ENCODE assay signal across 18 cellular contexts in genomic region chr6:11368264-11368663, GRCh38.
DNase-seq lines count a peak whose midpoint lies in the region; ATAC-seq, FAIRE-seq and TF ChIP-seq lines count a peak whose summit lies in the region.
"Had no signal": no experiment of that assay in that cellular context is flagged by ENCODE, and none has a peak within 500 bp of the region (broad histone marks: within the 10 kb centered on the region; RNA-seq: fewer than 3 reads in every experiment).

No MANE protein-coding gene starts in this region.

- H3K27ac ChIP-seq in A549 (peak overlapping the region; percentile 77 to 93), PC-9 (no peak overlapping the region), H9 (ENCODE audit: insufficient read length, low read depth, low read length) (no peak overlapping the region)

- H2BK15ac ChIP-seq in H9 (ENCODE audit: low read depth, low read length) = no peak overlapping the region

- no peak overlapping the region for H3K14ac ChIP-seq in H9 (ENCODE audit: insufficient read depth, low read length)

- peaks cover 7% of the 10 kb centered on the region for H3K36me3 Mint-ChIP-seq in natural killer cell
- H3K36me3 Mint-ChIP-seq in H9 (ENCODE audit: insufficient read depth in 1 of 3, low read depth in 3 of 3) = no peaks in the 10 kb centered on the region

- H3T11ph ChIP-seq in H9 (ENCODE audit: low read length) = no peak overlapping the region

- intact Hi-C loops in natural killer cell (cut with micrococcal nuclease) (loop anchor here (5.0 kb wide), 2 partner anchors 51 to 644 kb away; partner anchors contain the start of gene HIVEP1), PC-9 (cut with micrococcal nuclease; ENCODE audit: unreplicated experiment) (no loop called here)

- POLR2A ChIA-PET in A549 (lab: Yijun Ruan, JAX) (interaction anchor here (1.5 kb wide), 1 partner anchor 137 kb away, joined by 5 read pairs; no protein-coding TSS in a partner anchor), PC-9 (lab: Charles Lee; ENCODE audit: unreplicated experiment) (no interaction called here)

- no peak for TF ChIP-seq CTCF in A549 (IDR thresholded peaks at IDR 0.05)
- no peak for TF ChIP-seq CTCF in natural killer cell (IDR thresholded peaks at IDR 0.05)
- TF ChIP-seq CTCF in PC-9 (conservative IDR thresholded peaks at IDR 0.05) = no peak
- no peak for TF ChIP-seq CTCF in H9 (conservative IDR thresholded peaks at IDR 0.05)
- no peak for TF ChIP-seq CTCF in D721Med (IDR thresholded peaks at IDR 0.05; ENCODE audit: insufficient read depth, missing control alignments)

- ATAC-seq in A549 = no peak
- ATAC-seq in natural killer cell = no peak
- ATAC-seq in HG02678 (IDR thresholded peaks at IDR 0.05; ENCODE audit: unreplicated experiment) = no peak
- ATAC-seq: CD8-positive, alpha-beta T cell had no signal

- no peak overlapping the region for H2BK5ac ChIP-seq in H9 (ENCODE audit: insufficient read length, low read length)

- H3K79me1 ChIP-seq in H9 (ENCODE audit: insufficient read depth, low read depth, low read length, poor library complexity, severe bottlenecking) = no peaks in the 10 kb centered on the region

- no peak overlapping the region for H3K56ac ChIP-seq in H9 (ENCODE audit: insufficient read length, low read depth, low read length)

- H3K27ac Mint-ChIP-seq in natural killer cell = peak overlapping the region; percentile 86 to 96
- no peak overlapping the region for H3K27ac Mint-ChIP-seq in H9

- H3K9me3 ChIP-seq in A549 (no peaks in the 10 kb centered on the region), PC-9 (ENCODE audit: insufficient read depth, low read depth) (no peaks in the 10 kb centered on the region), H9 (ENCODE audit: control insufficient read depth, low read depth, low read length) (no peaks in the 10 kb centered on the region)
- H3K9me3 ChIP-seq: ascending aorta had no signal

- CTCF ChIA-PET in A549 (lab: Yijun Ruan, JAX) (no interaction called here), PC-9 (lab: Charles Lee) (no interaction called here)

- DNase-seq in A549 (ENCODE audit: low read depth in 1 of 2, low spot score in 1 of 2) (no peak), LHCN-M2 (ENCODE audit: low read depth) (peak; percentile 38), dermis blood vessel endothelial cell (peak; percentile 69), natural killer cell (no peak), PC-9 (no peak), H9 (no peak), D721Med (ENCODE audit: insufficient read length, low spot score) (no peak)
- DNase-seq: activated CD4-positive, CD25-positive, alpha-beta regulatory T cell treated with anti-CD3 and anti-CD28 coated beads, Interleukin-2, amount 50 U/mL, for 72 hours; CD8-positive, alpha-beta T cell; IMR-90; NCI-H2107; NCI-H69; nephron progenitor cell; OCI-M1; stimulated activated naive CD4-positive, alpha-beta T cell treated with Interleukin-2 at 50 U/mL for 16 hours; T-helper 9 cell had no signal

- no peak overlapping the region for H4K8ac ChIP-seq in H9 (replicated peaks; ENCODE audit: insufficient read length, low read depth, low read length)

- TF ChIP-seq EP300 in A549 (IDR thresholded peaks at IDR 0.05) = no peak

- no peak overlapping the region for H3K4me3 ChIP-seq in A549
- no peak overlapping the region for H3K4me3 ChIP-seq in PC-9
- H3K4me3 ChIP-seq: ascending aorta had no signal

- peaks cover 68 to 71% of the 10 kb centered on the region in 2 donors for H3K4me1 Mint-ChIP-seq in natural killer cell
- H3K4me1 Mint-ChIP-seq in H9 = peaks cover 27% of the 10 kb centered on the region in 2 experiments

- no peak for TF ChIP-seq RAD21 in A549 (conservative IDR thresholded peaks at IDR 0.05 in 1 of 2, IDR thresholded peaks at IDR 0.05 in 1 of 2)

- no peaks in the 10 kb centered on the region; the same call in 1 of the 2 replicates for H3K9me2 ChIP-seq in PC-9 (ENCODE audit: insufficient read depth)

- H3K4ac ChIP-seq in H9 (ENCODE audit: low read depth, low read length) = no peak overlapping the region

- H2AK5ac ChIP-seq in H9 (ENCODE audit: insufficient read length, low read length) = no peak overlapping the region

- H3K79me2 ChIP-seq in PC-9 (ENCODE audit: low read depth) = no peaks in the 10 kb centered on the region
- H3K79me2 ChIP-seq in H9 (ENCODE audit: insufficient read depth, low read length) = 0 out of 2 replicates have a peak, but pooled peaks cover 1% of the 10 kb centered on the region

- H3K4me1 ChIP-seq in A549 (peaks cover 30% of the 10 kb centered on the region), PC-9 (replicated peaks; ENCODE audit: insufficient read depth) (peaks cover 12% of the 10 kb centered on the region; the same call in 1 of the 2 replicates), H9 (ENCODE audit: insufficient read depth, low read length) (no peaks in the 10 kb centered on the region)

- no peaks in the 10 kb centered on the region for H4K20me1 ChIP-seq in PC-9 (ENCODE audit: insufficient read depth)
- H4K20me1 ChIP-seq in H9 (ENCODE audit: control insufficient read depth, insufficient read depth, insufficient read length) = no peaks in the 10 kb centered on the region

- 88% methylated on average over 5 of the region's 5 CpGs for WGBS in A549 (ENCODE audit: missing lambda C conversion rate)
- WGBS in H9 (ENCODE audit: extremely low coverage, insufficient read length, low lambda C conversion rate) = no CpG with 5 or more reads among the region's 5 CpGs

- no peak overlapping the region for H4K5ac ChIP-seq in H9 (ENCODE audit: insufficient read length, low read depth, low read length)

- no peak overlapping the region for H4K91ac ChIP-seq in H9 (ENCODE audit: insufficient read length, low read depth, low read length)

- H2AFZ ChIP-seq in PC-9 = no peak overlapping the region
- H2AFZ ChIP-seq in H9 (ENCODE audit: low read length) = no peak overlapping the region

- H3K23ac ChIP-seq in H9 (ENCODE audit: insufficient read length, low read depth, low read length) = no peak overlapping the region

- FAIRE-seq in A549 (lab: Jason Lieb, UNC) (no peak), D721Med (lab: Jason Lieb, UNC) (no peak)

- H3K18ac ChIP-seq in H9 (ENCODE audit: insufficient read length, low read depth, low read length) = no peak overlapping the region

- H3K36me3 ChIP-seq in PC-9 (ENCODE audit: low read depth) = no peaks in the 10 kb centered on the region
- H3K36me3 ChIP-seq: ascending aorta had no signal

- H2BK12ac ChIP-seq in H9 (ENCODE audit: insufficient read length, low read depth, low read length) = no peak overlapping the region

- TF ChIP-seq POLR2A in A549 (IDR thresholded peaks at IDR 0.05; ENCODE audit: low read length) = no peak

- H3K23me2 ChIP-seq in H9 (ENCODE audit: insufficient read length, low read depth, low read length, poor library complexity, severe bottlenecking) = no peaks in the 10 kb centered on the region

- H3K27me3 Mint-ChIP-seq in natural killer cell (ENCODE audit: low read depth in 2 of 2) = no peaks in the 10 kb centered on the region
- peaks cover 3% of the 10 kb centered on the region; the same call in 1 of the 2 replicates for H3K27me3 Mint-ChIP-seq in H9 (ENCODE audit: low read depth)

- no TSS peak for BruUV-seq in PC-9 (replicated peaks; lab: Mats Ljungman, UMichigan)

- no peak overlapping the region for H2BK120ac ChIP-seq in H9 (ENCODE audit: low read depth, low read length, poor library complexity, severe bottlenecking)

- H3K9me3 Mint-ChIP-seq in natural killer cell (no peaks in the 10 kb centered on the region), H9 (no peaks in the 10 kb centered on the region)
- H3K9me3 Mint-ChIP-seq: CD8-positive, alpha-beta T cell had no signal

- H2BK20ac ChIP-seq in H9 (ENCODE audit: low read depth, low read length, poor library complexity, severe bottlenecking) = no peak overlapping the region

- no peaks in the 10 kb centered on the region for H3K27me3 ChIP-seq in PC-9 (ENCODE audit: insufficient read depth, low read depth)
- no peaks in the 10 kb centered on the region for H3K27me3 ChIP-seq in H9 (ENCODE audit: insufficient read depth, low read length)
- H3K27me3 ChIP-seq: ascending aorta had no signal

- no peak overlapping the region for H3K9ac ChIP-seq in H9 (ENCODE audit: extremely low read depth, insufficient read length, low read length)

- no peaks in the 10 kb centered on the region for H3F3A ChIP-seq in PC-9 (ENCODE audit: insufficient read depth, low read depth)

- H3K4me2 ChIP-seq in A549 = peak overlapping the region; percentile 61
- H3K4me2 ChIP-seq in PC-9 = no peak overlapping the region
- no peak overlapping the region for H3K4me2 ChIP-seq in H9 (ENCODE audit: insufficient read depth, insufficient read length, low read length)

- H3K4me3 Mint-ChIP-seq in natural killer cell (no peak overlapping the region), H9 (no peak overlapping the region)
- H3K4me3 Mint-ChIP-seq: CD8-positive, alpha-beta T cell; nephron progenitor cell had no signal

TF ChIP-seq in A549, 52 proteins besides CTCF, POLR2A, EP300 and RAD21:
- TF ChIP-seq SREBF2 (IDR thresholded peaks at IDR 0.05) (no peak), RNF2 (IDR thresholded peaks at IDR 0.05; ENCODE audit: borderline replicate concordance, low read depth) (no peak), HOXB5 (CRISPR knock-in tag; IDR thresholded peaks at IDR 0.05) (no peak), ZFP36 (IDR thresholded peaks at IDR 0.05; ENCODE audit: borderline replicate concordance, partially characterized antibody) (no peak), REST (IDR thresholded peaks at IDR 0.05) (no peak), HDAC2 (IDR thresholded peaks at IDR 0.05) (no peak)

Comparison
In these comparisons a context has a peak if more than half of its experiments do, and no peak if none do; other contexts are left out.
1. DNase-seq: peak in LHCN-M2 (single experiment) and dermis blood vessel endothelial cell (single experiment); none in A549 (0 of 2), natural killer cell (single experiment), PC-9 (0 of 2), H9 (single experiment) and D721Med (single experiment).
2. H3K27ac ChIP-seq: peak in A549 (2 of 2); none in PC-9 (single experiment) and H9 (single experiment).
3. H3K27ac Mint-ChIP-seq: peak in natural killer cell (2 of 2); none in H9 (0 of 3).